ENCODE assay signal across 18 cellular contexts in genomic region chr11:69084371-69084770, GRCh38.
"Had no signal": no experiment of that assay in that cellular context is flagged by ENCODE, and none has a peak within 500 bp of the region (broad histone marks: within the 10 kb centered on the region; RNA-seq: fewer than 3 reads in every experiment).

No MANE protein-coding gene starts in this region.

- DNase-seq: KBM-7, MV-4-11, NCI-H1048, NCI-H1436, NCI-H187, NCI-H2029, NCI-H2081 treated with DMSO at 0.1 percent for 48 hours, NCI-H2171, NCI-H226, NCI-H446, NCI-H510A, NCI-H524 treated with DMSO at 0.1 percent for 48 hours, NCI-H69, NCI-H774, RPMI8226, SHP77, SK-N-SH had no signal

- H3K9me3 ChIP-seq: SK-N-SH had no signal

- FAIRE-seq: RCC 7860 had no signal
